ENCODE assay signal across 10 cellular contexts in genomic region chr12:95848575-95849388, GRCh38. TPM values are rescaled to one million over a fixed set of nuclear protein-coding genes. Genes with fewer than 3 reads are reported as not detected.
A peak's percentile ranks its signal among the peaks of the same experiment; 100 is the strongest.
DNase-seq lines count a peak whose midpoint lies in the region; FAIRE-seq and TF ChIP-seq lines count a peak whose summit lies in the region.
"Had no signal": no experiment of that assay in that cellular context is flagged by ENCODE, and none has a peak within 500 bp of the region (broad histone marks: within the 10 kb centered on the region; RNA-seq: fewer than 3 reads in every experiment).

No MANE protein-coding gene starts in this region.

- no peaks in the 10 kb centered on the region for H3K36me3 ChIP-seq in cardiac muscle cell
- no peaks in the 10 kb centered on the region for H3K36me3 ChIP-seq in right atrium auricular region
- H3K36me3 ChIP-seq: SJSA1 had no signal

- FAIRE-seq in urothelium cell line (lab: Jason Lieb, UNC) = no peak
- FAIRE-seq: frontal cortex had no signal

- H3K27ac ChIP-seq in cardiac muscle cell = no peak overlapping the region
- H3K27ac ChIP-seq in right atrium auricular region = no peak overlapping the region
- H3K27ac ChIP-seq: SJSA1 had no signal

- DNase-seq in cardiac muscle cell (ENCODE audit: low read depth in 1 of 2, low spot score in 1 of 2) (peak in 1 of 2 donors; percentile 61), right atrium auricular region (ENCODE audit: low spot score) (no peak), NCI-H774 (lab: John Stamatoyannopoulos, UW) (peak; percentile 42), fibroblast of the aortic adventitia (ENCODE audit: low read depth) (peak; percentile 69), urothelium cell line (ENCODE audit: low spot score) (peak; percentile 5), NCI-H2081 treated with DMSO at 0.1 percent for 48 hours (lab: John Stamatoyannopoulos, UW) (no peak), SKM-1 treated with dmso at 0.1 percent for 144 hours (lab: John Stamatoyannopoulos, UW; ENCODE audit: unreplicated experiment) (no peak)
- DNase-seq in stimulated activated CD4-positive, alpha-beta T cell treated with anti-CD3 and anti-CD28 coated beads, Interleukin-2, amount 100 ng/mL, for 24 hours = no peak

- H3K4me1 ChIP-seq in cardiac muscle cell (ENCODE audit: low read depth) (no peaks in the 10 kb centered on the region), right atrium auricular region (no peaks in the 10 kb centered on the region)
- H3K4me1 ChIP-seq: SJSA1 had no signal

- H3K9me3 ChIP-seq in cardiac muscle cell (ENCODE audit: low read depth) = no peaks in the 10 kb centered on the region
- no peaks in the 10 kb centered on the region for H3K9me3 ChIP-seq in right atrium auricular region
- H3K9me3 ChIP-seq: SJSA1 had no signal

- H3K4me3 ChIP-seq in cardiac muscle cell (no peak overlapping the region), right atrium auricular region (no peak overlapping the region), fibroblast of the aortic adventitia (ENCODE audit: low read depth, low read length) (no peak overlapping the region)
- H3K4me3 ChIP-seq: SJSA1 had no signal

- H3K27me3 ChIP-seq in cardiac muscle cell (no peaks in the 10 kb centered on the region), right atrium auricular region (no peaks in the 10 kb centered on the region)

- peak; percentile 38 for TF ChIP-seq CTCF in cardiac muscle cell (IDR thresholded peaks at IDR 0.05; ENCODE audit: low read depth, low read length)
- peak in 1 of 2 donors; percentile 28 for TF ChIP-seq CTCF in right atrium auricular region (IDR thresholded peaks at IDR 0.05)
- peak; percentile 30 for TF ChIP-seq CTCF in fibroblast of the aortic adventitia (IDR thresholded peaks at IDR 0.05; ENCODE audit: insufficient read depth, low read length)

RNA-seq across cellular contexts. Expression of gene SNRPF, which starts 10.0 kb away (rescaled TPM):
- total RNA-seq in cardiac muscle cell = 20.9 and 22.7 TPM in 2 replicates
- polyA plus RNA-seq in cardiac muscle cell = 64.0 and 76.2 TPM in 2 replicates
- 1 to 10 TPM; 1.9 to 3.4 TPM for total RNA-seq in right atrium auricular region
- total RNA-seq in fibroblast of the aortic adventitia (ENCODE audit: low replicate concordance) = 15.0 and 22.4 TPM in 2 replicates

RNA-seq across cellular contexts. Expression of gene NTN4, which starts 58.2 kb away (rescaled TPM):
- total RNA-seq in cardiac muscle cell (0.86 and 1.2 TPM in 2 replicates), right atrium auricular region (10 to 100 TPM; 69.0 to 85.3 TPM), fibroblast of the aortic adventitia (ENCODE audit: low replicate concordance) (8.7 and 71.8 TPM in 2 replicates)
- 1.4 TPM in 1 of 2 replicates, not detected in the other for polyA plus RNA-seq in cardiac muscle cell

Comparison
In these comparisons a context has a peak if more than half of its experiments do, and no peak if none do; other contexts are left out.
1. DNase-seq: peak in NCI-H774 (single experiment), fibroblast of the aortic adventitia (single experiment) and urothelium cell line (single experiment); none in right atrium auricular region (single experiment), stimulated activated CD4-positive, alpha-beta T cell treated with anti-CD3 and anti-CD28 coated beads, Interleukin-2, amount 100 ng/mL, for 24 hours (0 of 2), NCI-H2081 treated with DMSO at 0.1 percent for 48 hours (single experiment) and SKM-1 treated with dmso at 0.1 percent for 144 hours (single experiment).